ENCODE assay signal across 19 cellular contexts in genomic region chr3:114622001-114622400, GRCh38.
DNase-seq lines count a peak whose midpoint lies in the region; ATAC-seq and TF ChIP-seq lines count a peak whose summit lies in the region.
"Had no signal": no experiment of that assay in that cellular context is flagged by ENCODE, and none has a peak within 500 bp of the region (broad histone marks: within the 10 kb centered on the region; RNA-seq: fewer than 3 reads in every experiment).

No MANE protein-coding gene starts in this region.

- H3K27ac ChIP-seq in left ventricle myocardium inferior (replicated peaks) (peak overlapping the region; percentile 95), upper lobe of left lung (peak overlapping the region in 3 of 4 donors; percentile 84 to 90 (median 87)), uterus (peak overlapping the region in 1 of 2 donors; percentile 99)
- H3K27ac ChIP-seq: pancreas had no signal

- DNase-seq in left ventricle myocardium inferior (no peak), Right ventricle myocardium superior (no peak), epithelial cell of proximal tubule (ENCODE audit: low read depth) (no peak), upper lobe of left lung (no peak), uterus (no peak), pons (ENCODE audit: low spot score) (no peak)
- DNase-seq: activated CD4-positive, alpha-beta T cell treated with anti-CD3 and anti-CD28 coated beads for 1 hour; adrenal gland; C1 segment of cervical spinal cord; central memory CD4-positive, alpha-beta T cell; NCI-H1105; NCI-H524 treated with DMSO at 0.1 percent for 48 hours; pancreas; spleen; stimulated activated CD8-positive, alpha-beta memory T cell treated with anti-CD3 and anti-CD28 coated beads, Interleukin-4, amount 100 ng/mL, for 48 hours; T1000 had no signal

- TF ChIP-seq POLR2A in upper lobe of left lung (IDR thresholded peaks at IDR 0.05) (no peak), uterus (IDR thresholded peaks at IDR 0.05) (no peak)

- peak overlapping the region in 2 of 3 experiments; percentile 20 to 52 for H3K27ac Mint-ChIP-seq in nephron
- H3K27ac Mint-ChIP-seq: activated T-helper 17 cell treated with anti-CD3 and anti-CD28 coated beads, Interleukin-2, amount 50 U/mL, for 72 hours had no signal

- intact Hi-C loops in left ventricle myocardium inferior (cut with micrococcal nuclease) (loop anchor here (10.0 kb wide), 1 partner anchor 167 kb away; no protein-coding TSS in a partner anchor), Right ventricle myocardium superior (cut with DNase I) (no loop called here), uterus (cut with DNase I; ENCODE audit: low total_unique reads) (no loop called here)

- no peaks in the 10 kb centered on the region for H3K36me3 ChIP-seq in left ventricle myocardium inferior
- H3K36me3 ChIP-seq in upper lobe of left lung = no peaks in the 10 kb centered on the region
- no peaks in the 10 kb centered on the region for H3K36me3 ChIP-seq in uterus
- H3K36me3 ChIP-seq: adrenal gland, pancreas, spleen had no signal

- no peak for TF ChIP-seq EP300 in upper lobe of left lung (IDR thresholded peaks at IDR 0.05)

- H3K4me3 Mint-ChIP-seq in nephron = no peak overlapping the region
- H3K4me3 Mint-ChIP-seq: activated T-helper 17 cell treated with anti-CD3 and anti-CD28 coated beads, Interleukin-2, amount 50 U/mL, for 72 hours had no signal

- H3K4me1 Mint-ChIP-seq in nephron = peaks cover 30% of the 10 kb centered on the region

- no peak for TF ChIP-seq CTCF in left ventricle myocardium inferior (IDR thresholded peaks at IDR 0.05; ENCODE audit: borderline replicate concordance)
- no peak for TF ChIP-seq CTCF in epithelial cell of proximal tubule (conservative IDR thresholded peaks at IDR 0.05; ENCODE audit: low read depth, low read length)
- no peak for TF ChIP-seq CTCF in nephron (IDR thresholded peaks at IDR 0.05; ENCODE audit: unreplicated experiment in 3 of 3)
- TF ChIP-seq CTCF in upper lobe of left lung (IDR thresholded peaks at IDR 0.05) = no peak
- no peak for TF ChIP-seq CTCF in uterus (IDR thresholded peaks at IDR 0.05)

- H3K36me3 Mint-ChIP-seq in nephron (ENCODE audit: low read depth) = no peaks in the 10 kb centered on the region

- H3K4me1 ChIP-seq in left ventricle myocardium inferior (peaks cover 91% of the 10 kb centered on the region), upper lobe of left lung (peaks cover 14 to 25% (median 19%) of the 10 kb centered on the region in 4 donors), uterus (peaks cover 3 to 16% of the 10 kb centered on the region in 2 donors)

- no peaks in the 10 kb centered on the region for H3K9me3 ChIP-seq in left ventricle myocardium inferior (replicated peaks)
- no peaks in the 10 kb centered on the region for H3K9me3 ChIP-seq in upper lobe of left lung
- H3K9me3 ChIP-seq in uterus = no peaks in the 10 kb centered on the region
- H3K9me3 ChIP-seq: adrenal gland, pancreas, spleen had no signal

- no peaks in the 10 kb centered on the region for H3K27me3 Mint-ChIP-seq in nephron (ENCODE audit: low read depth)
- H3K27me3 Mint-ChIP-seq: activated T-helper 17 cell treated with anti-CD3 and anti-CD28 coated beads, Interleukin-2, amount 50 U/mL, for 72 hours had no signal

- ATAC-seq in Right ventricle myocardium superior (ENCODE audit: poor library complexity) (no peak), upper lobe of left lung (ENCODE audit: low FRiP score in 2 of 2) (no peak), HG03342 (IDR thresholded peaks at IDR 0.05; ENCODE audit: unreplicated experiment) (no peak)
- ATAC-seq: activated T-helper 17 cell treated with anti-CD3 and anti-CD28 coated beads, Interleukin-2, amount 50 U/mL, for 72 hours; pancreas had no signal

- H3K27me3 ChIP-seq in left ventricle myocardium inferior (ENCODE audit: low read depth) (no peaks in the 10 kb centered on the region), upper lobe of left lung (no peaks in the 10 kb centered on the region), uterus (no peaks in the 10 kb centered on the region)
- H3K27me3 ChIP-seq: adrenal gland, pancreas, spleen had no signal

- H3K9me3 Mint-ChIP-seq in nephron = no peaks in the 10 kb centered on the region

- WGBS in upper lobe of left lung, 2 donors = 55 to 77% methylated on average over 3 of the region's 3 CpGs

- H3K4me3 ChIP-seq in left ventricle myocardium inferior (peak overlapping the region; percentile 68), epithelial cell of proximal tubule (ENCODE audit: low read depth, low read length) (peak overlapping the region; percentile 58), upper lobe of left lung (no peak overlapping the region), uterus (no peak overlapping the region)
- H3K4me3 ChIP-seq: pancreas, spleen had no signal

Comparison
In these comparisons a context has a peak if more than half of its experiments do, and no peak if none do; other contexts are left out.
1. H3K4me3 ChIP-seq: peak in left ventricle myocardium inferior (single experiment) and epithelial cell of proximal tubule (single experiment); none in upper lobe of left lung (0 of 4) and uterus (0 of 2).